ENCODE assay signal across 13 cellular contexts in genomic region chr3:178304758-178305157, GRCh38.
DNase-seq lines count a peak whose midpoint lies in the region; ATAC-seq and TF ChIP-seq lines count a peak whose summit lies in the region.
"Had no signal": no experiment of that assay in that cellular context is flagged by ENCODE, and none has a peak within 500 bp of the region (broad histone marks: within the 10 kb centered on the region; RNA-seq: fewer than 3 reads in every experiment).

No MANE protein-coding gene starts in this region.

- H3K9me3 ChIP-seq in smooth muscle cell (replicated peaks; ENCODE audit: low read depth) (no peaks in the 10 kb centered on the region), heart left ventricle (peaks cover 0 to 12% (median 0%) of the 10 kb centered on the region in 12 donors), gastroesophageal sphincter (peaks cover 0 to 8% (median 0%) of the 10 kb centered on the region in 3 donors)
- H3K9me3 ChIP-seq: testis had no signal

- H3K79me2 ChIP-seq in smooth muscle cell (ENCODE audit: low read depth), result no peaks in the 10 kb centered on the region

- no peaks in the 10 kb centered on the region for H3K4me1 ChIP-seq in smooth muscle cell (ENCODE audit: low read depth)
- H3K4me1 ChIP-seq in heart left ventricle, result no peaks in the 10 kb centered on the region
- no peaks in the 10 kb centered on the region for H3K4me1 ChIP-seq in gastroesophageal sphincter
- H3K4me1 ChIP-seq: testis had no signal

- no peak overlapping the region for H3K4me2 ChIP-seq in smooth muscle cell

- intact Hi-C loops in heart left ventricle (cut with DNase I), result no loop called here

- 58% methylated on average over 1 of the region's 1 CpG for WGBS in smooth muscle cell (ENCODE audit: low lambda C conversion rate)
- 84 to 95% (median 87%) methylated on average over 1 of the region's 1 CpG for WGBS in heart left ventricle, 4 donors
- WGBS in gastroesophageal sphincter (ENCODE audit: low coverage in 1 of 2), 2 donors, result 86 to 96% methylated on average over 1 of the region's 1 CpG

- no peak for ATAC-seq in heart left ventricle
- no peak for ATAC-seq in gastroesophageal sphincter
- ATAC-seq: CD8-positive, alpha-beta T cell; left lobe of liver had no signal

- TF ChIP-seq CTCF in fibroblast of mammary gland (conservative IDR thresholded peaks at IDR 0.05; ENCODE audit: control insufficient read depth, insufficient read depth, low read depth, low read length) (no peak), smooth muscle cell (IDR thresholded peaks at IDR 0.05; ENCODE audit: borderline replicate concordance, insufficient read depth, poor library complexity, severe bottlenecking) (no peak), heart left ventricle (IDR thresholded peaks at IDR 0.05) (no peak), gastroesophageal sphincter (IDR thresholded peaks at IDR 0.05) (no peak)

- TF ChIP-seq POLR2A in heart left ventricle (IDR thresholded peaks at IDR 0.05) (no peak), gastroesophageal sphincter (IDR thresholded peaks at IDR 0.05) (no peak)

- H3K27ac ChIP-seq in smooth muscle cell (ENCODE audit: low read depth) (peak overlapping the region; percentile 32), heart left ventricle (no peak overlapping the region), gastroesophageal sphincter (no peak overlapping the region)
- H3K27ac ChIP-seq: cardiac muscle cell, testis had no signal

- no peak overlapping the region for H3K9ac ChIP-seq in smooth muscle cell (ENCODE audit: low read depth)

- no peak overlapping the region for H2AFZ ChIP-seq in smooth muscle cell (ENCODE audit: low read depth)

- H3K36me3 ChIP-seq in smooth muscle cell (ENCODE audit: low read depth) (no peaks in the 10 kb centered on the region), heart left ventricle (no peaks in the 10 kb centered on the region), gastroesophageal sphincter (no peaks in the 10 kb centered on the region)
- H3K36me3 ChIP-seq: cardiac muscle cell had no signal

- no peak overlapping the region for H3K4me3 ChIP-seq in fibroblast of mammary gland (ENCODE audit: control insufficient read depth, low read depth, low read length)
- H3K4me3 ChIP-seq in smooth muscle cell, result no peak overlapping the region
- H3K4me3 ChIP-seq in heart left ventricle, result no peak overlapping the region
- no peak overlapping the region for H3K4me3 ChIP-seq in gastroesophageal sphincter
- H3K4me3 ChIP-seq: cardiac muscle cell, testis had no signal

- no peaks in the 10 kb centered on the region for H3K27me3 ChIP-seq in smooth muscle cell (ENCODE audit: low read depth)
- no peaks in the 10 kb centered on the region for H3K27me3 ChIP-seq in heart left ventricle
- no peaks in the 10 kb centered on the region for H3K27me3 ChIP-seq in gastroesophageal sphincter
- H3K27me3 ChIP-seq: cardiac muscle cell, testis had no signal

- no peaks in the 10 kb centered on the region for H4K20me1 ChIP-seq in smooth muscle cell (ENCODE audit: low read depth)

- DNase-seq in GM04504 (ENCODE audit: low read depth), result peak; percentile 55
- DNase-seq in RPMI7951 (ENCODE audit: low read depth), result peak; percentile 37
- DNase-seq in fibroblast of mammary gland (ENCODE audit: low read depth), result peak; percentile 86
- DNase-seq in smooth muscle cell (lab: John Stamatoyannopoulos, UW; ENCODE audit: unreplicated experiment), result no peak
- no peak for DNase-seq in heart left ventricle
- DNase-seq in NCI-H774 (lab: John Stamatoyannopoulos, UW), result no peak
- DNase-seq: activated gamma-delta T cell; CD8-positive, alpha-beta T cell; NCI-H345; testis had no signal

- H3F3A ChIP-seq in smooth muscle cell (ENCODE audit: low read depth), result no peaks in the 10 kb centered on the region

- TF ChIP-seq EP300 in gastroesophageal sphincter (IDR thresholded peaks at IDR 0.05), result no peak

Comparison
In these comparisons a context has a peak if more than half of its experiments do, and no peak if none do; other contexts are left out.
1. DNase-seq: peak in GM04504 (single experiment), RPMI7951 (single experiment) and fibroblast of mammary gland (single experiment); none in smooth muscle cell (single experiment), heart left ventricle (0 of 5) and NCI-H774 (single experiment).